ENCODE assay signal across 5 cellular contexts in genomic region chr21:17866590-17866989, GRCh38.
"Had no signal": no experiment of that assay in that cellular context is flagged by ENCODE, and none has a peak within 500 bp of the region (broad histone marks: within the 10 kb centered on the region; RNA-seq: fewer than 3 reads in every experiment).

No MANE protein-coding gene starts in this region.

- ATAC-seq: GM23338, K562 had no signal

- H3K4me2 ChIP-seq: GM23338 had no signal

- H2AFZ ChIP-seq: GM23338 had no signal

- DNase-seq: H9, HCEC 1CT, IMR-90 had no signal

- H3K4me3 ChIP-seq: GM23338, K562 had no signal
